Comparison of ENCODE assay signal across 28 cellular contexts in genomic region chr2:33197198-33197938, GRCh38.
"Had no signal": no experiment of that assay in that cellular context is flagged by ENCODE, and none has a peak within 500 bp of the region (broad histone marks: within the 10 kb centered on the region; RNA-seq: fewer than 3 reads in every experiment).

No MANE protein-coding gene starts in this region.

- ATAC-seq: gastroesophageal sphincter; left cardiac atrium; lower lobe of right lung; natural killer cell treated with Interleukin-12 subunit alpha and Interleukin-12 subunit beta and Interleukin-15 and Interleukin-18, amount 100 ng/mL, for 72 hours; stimulated activated memory B cell treated with anti-CD40 and anti-IgM and Interleukin-4, amounts not matched to agents 10 μg/mL and 1 μg/mL and 100 μg/mL, for 72 hours had no signal

- H3K27ac ChIP-seq: colonic mucosa, gastroesophageal sphincter, lower lobe of right lung, sigmoid colon, stomach, thyroid gland had no signal

- H3K4me1 ChIP-seq: colonic mucosa, lower lobe of right lung, thyroid gland had no signal

- FAIRE-seq: keratinocyte, small intestine had no signal

- DNase-seq: activated CD4-positive, alpha-beta memory T cell treated with anti-CD3 and anti-CD28 coated beads, Interleukin-2, amount 10 ng/mL, durations not matched to agents 7 days and 5 days; activated CD4-positive, alpha-beta T cell treated with anti-CD3 and anti-CD28 coated beads for 1 hour; activated CD4-positive, alpha-beta T cell treated with anti-CD3 and anti-CD28 coated beads, Interleukin-2, amount 10 ng/mL, durations not matched to agents 7 days and 5 days; activated CD8-positive, alpha-beta memory T cell treated with anti-CD3 and anti-CD28 coated beads, Interleukin-2, amount 50 U/mL, for 48 hours; activated gamma-delta T cell; activated naive CD4-positive, alpha-beta T cell treated with anti-CD3 and anti-CD28 coated beads, Interleukin-2, amount 10 ng/mL, durations not matched to agents 7 days and 5 days; activated naive CD8-positive, alpha-beta T cell treated with anti-CD3 and anti-CD28 coated beads, Interleukin-2, amount 10 ng/mL, durations not matched to agents 7 days and 5 days; activated T-cell treated with anti-CD3 and anti-CD28 coated beads, Interleukin-2, amount 50 U/mL, for 24 hours; cerebellar nuclear complex; colonic mucosa; effector CD8-positive, alpha-beta T cell; head of caudate nucleus; hippocampal formation; left cardiac atrium; lower lobe of right lung; mesenchymal stem cell; sigmoid colon; small intestine; stimulated activated CD4-positive, alpha-beta T cell treated with anti-CD3 and anti-CD28 coated beads, Interleukin-1b, Interleukin-23, amount 100 ng/mL, for 48 hours; stimulated activated CD4-positive, alpha-beta T cell treated with anti-CD3 and anti-CD28 coated beads, Interleukin-4, amount 100 ng/mL, for 4 hours; stimulated activated CD8-positive, alpha-beta memory T cell treated with anti-CD3 and anti-CD28 coated beads, Interleukin-4, amount 100 ng/mL, for 48 hours; stomach; T-helper 1 cell; thyroid gland had no signal

- H3K9me3 ChIP-seq: colonic mucosa, gastroesophageal sphincter, lower lobe of right lung, sigmoid colon, stomach, thyroid gland had no signal

- H3K36me3 ChIP-seq: colonic mucosa, lower lobe of right lung, sigmoid colon, stomach, thyroid gland had no signal

- H3K4me3 ChIP-seq: colonic mucosa, gastroesophageal sphincter, lower lobe of right lung, sigmoid colon, stomach, thyroid gland had no signal

- H3K27me3 ChIP-seq: colonic mucosa, gastroesophageal sphincter, sigmoid colon, stomach, thyroid gland had no signal
